Comparison of ENCODE assay signal across 8 cellular contexts in the genomic region with DNA sequence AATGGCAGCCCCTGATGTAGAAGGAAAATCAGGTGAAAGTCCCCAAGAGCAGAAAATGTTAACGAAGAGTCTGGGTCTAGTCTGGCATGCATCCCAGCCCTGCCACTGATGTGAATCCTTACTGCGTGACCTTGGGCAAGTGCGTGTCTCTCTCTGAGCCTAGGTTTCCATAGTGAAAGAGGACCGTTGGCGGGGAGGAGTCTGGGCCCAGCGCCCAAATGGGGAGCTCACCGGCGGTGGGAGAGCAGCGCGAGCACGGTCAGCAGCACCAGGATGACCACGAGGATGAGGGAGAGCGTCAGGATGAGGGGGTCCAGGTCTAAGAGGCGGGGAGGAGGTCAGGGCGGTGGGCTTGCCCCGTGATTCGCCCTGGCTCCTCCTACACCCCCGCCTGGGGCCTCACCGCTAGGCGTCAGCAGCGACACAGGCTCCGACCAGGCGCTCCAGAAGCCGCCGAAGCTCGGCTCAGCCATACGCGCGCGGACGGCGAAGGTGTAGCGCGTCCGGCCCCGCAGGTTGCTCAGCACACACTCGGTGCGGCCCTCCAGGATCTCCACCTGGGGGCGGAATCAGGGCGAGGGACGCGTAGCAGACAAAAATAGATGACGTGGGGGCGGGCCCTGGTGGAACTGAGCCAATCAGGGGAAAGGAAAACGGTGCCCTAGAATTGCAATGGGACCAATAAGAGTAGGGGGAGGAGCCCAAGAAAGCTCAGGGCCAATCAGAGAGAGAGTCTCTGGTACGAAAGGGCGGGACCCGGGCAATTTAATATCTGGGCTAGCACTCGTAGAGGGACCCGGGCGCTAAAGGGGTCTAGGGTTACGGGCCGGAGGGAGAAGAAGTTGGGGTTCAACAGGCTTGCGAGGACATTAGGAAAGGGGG. TPM values are rescaled to one million over a fixed set of nuclear protein-coding genes. Genes with fewer than 3 reads are reported as not detected.
DNase-seq lines count a peak whose midpoint lies in the region; ATAC-seq, FAIRE-seq and TF ChIP-seq lines count a peak whose summit lies in the region.

No MANE protein-coding gene starts in this region.

- H3K9me3 ChIP-seq in WERI-Rb-1 (ENCODE audit: severe bottlenecking) (no peaks in the 10 kb centered on the region), spleen (no peaks in the 10 kb centered on the region)

- TF ChIP-seq CTCF in 22Rv1 (IDR thresholded peaks at IDR 0.05) (peak; percentile 88), WERI-Rb-1 (IDR thresholded peaks at IDR 0.05; ENCODE audit: low read depth, low read length) (peak; percentile 92), bronchial epithelial cell (IDR thresholded peaks at IDR 0.05; ENCODE audit: insufficient read depth, low read length, severe bottlenecking) (peak; percentile 85), spleen (IDR thresholded peaks at IDR 0.05 in 8 of 11, conservative IDR thresholded peaks at IDR 0.05 in 3 of 11) (peak; percentile 84 to 92 (median 88))

- H3K4me1 ChIP-seq in spleen = peaks cover 36 to 91% (median 75%) of the 10 kb centered on the region in 6 donors

- H3K27ac ChIP-seq in 22Rv1 (peak overlapping the region; percentile 98), WERI-Rb-1 (peak overlapping the region; percentile 73), spleen (peak overlapping the region; percentile 83 to 97 (median 94))

- intact Hi-C loops in spleen (cut with DNase I; ENCODE audit: low total_unique reads) = loop anchor here (5.0 kb wide), 1 partner anchor 56 kb away; a partner anchor contains a TSS

- H3K4me3 ChIP-seq in WERI-Rb-1 (ENCODE audit: low read depth, low read length) = peak overlapping the region; percentile 62
- H3K4me3 ChIP-seq in bronchial epithelial cell (ENCODE audit: low read depth, low read length) = peak overlapping the region; percentile 46
- peak overlapping the region; percentile 49 to 81 (median 61) for H3K4me3 ChIP-seq in spleen

- H3K27me3 ChIP-seq in WERI-Rb-1 (ENCODE audit: insufficient read depth, low read depth, severe bottlenecking) (peaks cover 16% of the 10 kb centered on the region), bronchial epithelial cell (ENCODE audit: control insufficient read depth, insufficient read depth, low read length) (peaks cover 5% of the 10 kb centered on the region), spleen (replicated peaks in 1 of 7) (peaks cover 0 to 26% (median 0%) of the 10 kb centered on the region in 7 donors)

- peak in 2 of 3 donors; percentile 78 to 92 for TF ChIP-seq POLR2A in spleen (IDR thresholded peaks at IDR 0.05)

- ATAC-seq in GM18511 (IDR thresholded peaks at IDR 0.05; ENCODE audit: unreplicated experiment) = peak; percentile 87
- peak; percentile 67 for ATAC-seq in HG03025 (IDR thresholded peaks at IDR 0.05; ENCODE audit: low FRiP score, unreplicated experiment)

- DNase-seq in NCI-H2107 treated with DMSO at 0.1 percent for 48 hours (lab: John Stamatoyannopoulos, UW; ENCODE audit: unreplicated experiment) (peak; percentile 86), WERI-Rb-1 (peak; percentile 99), bronchial epithelial cell (ENCODE audit: low read depth) (peak; percentile 91), inferior parietal cortex (ENCODE audit: extremely low spot score) (peak; percentile 97), spleen (peak; percentile 98)

- WGBS in spleen, 5 donors = 0 to 2% (median 2%) methylated on average over 38 to 54 of the region's 54 CpGs

- no peak for FAIRE-seq in bronchial epithelial cell (lab: Jason Lieb, UNC)

- H3K36me3 ChIP-seq in WERI-Rb-1 (no peaks in the 10 kb centered on the region; the same call in 1 of the 2 replicates), bronchial epithelial cell (ENCODE audit: control insufficient read depth, insufficient read depth, low read length) (no peaks in the 10 kb centered on the region), spleen (peaks cover 0 to 16% (median 2%) of the 10 kb centered on the region in 6 donors)

RNA-seq across cellular contexts. Expression of a gene that starts 3.2 kb away (rescaled TPM):
- 0.26 and 1.0 TPM in 2 replicates for total RNA-seq in bronchial epithelial cell
- 10 to 100 TPM; 15.0 to 24.0 (median 19.9) TPM for total RNA-seq in spleen
- 1 to 10 TPM; 4.5 to 8.2 (median 5.6) TPM for polyA plus RNA-seq in spleen

RNA-seq across cellular contexts. Expression of a gene that starts 6.4 kb away (rescaled TPM):
- 0.53 and 0.90 TPM in 2 replicates for total RNA-seq in bronchial epithelial cell
- total RNA-seq in spleen = 1 to 10 TPM; 2.7 to 6.0 (median 4.0) TPM
- polyA plus RNA-seq in spleen = 1 to 10 TPM; 7.0 to 9.3 (median 8.3) TPM

RNA-seq across cellular contexts. Expression of a gene that starts 25.7 kb away (rescaled TPM):
- total RNA-seq in bronchial epithelial cell (1.8 and 6.0 TPM in 2 replicates), spleen (10 to 100 TPM; 19.0 to 41.0 (median 26.6) TPM)
- 10 to 100 TPM in 1 of 3 donors, 1 to 10 TPM in 2; 4.2 to 10.8 (median 8.5) TPM for polyA plus RNA-seq in spleen

RNA-seq across cellular contexts. Expression of a gene that starts 34.6 kb away (rescaled TPM):
- total RNA-seq in bronchial epithelial cell = 7.9 and 11.1 TPM in 2 replicates
- 10 to 100 TPM; 40.1 to 57.5 (median 51.3) TPM for total RNA-seq in spleen
- 10 to 100 TPM; 34.7 to 83.7 (median 73.9) TPM for polyA plus RNA-seq in spleen

RNA-seq across cellular contexts. Expression of a gene that starts 34.8 kb away (rescaled TPM):
- total RNA-seq in bronchial epithelial cell = 70.6 and 116 TPM in 2 replicates
- total RNA-seq in spleen = 100 to 1,000 TPM in 3 of 7 donors, 10 to 100 TPM in 4; 44.1 to 143 (median 54.2) TPM
- 10 to 100 TPM; 65.8 to 82.0 (median 73.4) TPM for polyA plus RNA-seq in spleen

Comparison
In these comparisons a context has a peak if more than half of its experiments do, and no peak if none do; other contexts are left out.
1. Peak in every context shown above with its lines: DNase-seq, ATAC-seq, H3K4me3 ChIP-seq and H3K27ac ChIP-seq.